ENCODE assay signal across 9 cellular contexts in genomic region chrX:110315541-110315940, GRCh38. TPM values are rescaled to one million over a fixed set of nuclear protein-coding genes. Genes with fewer than 3 reads are reported as not detected.
DNase-seq lines count a peak whose midpoint lies in the region; FAIRE-seq and TF ChIP-seq lines count a peak whose summit lies in the region.
"Had no signal": no experiment of that assay in that cellular context is flagged by ENCODE, and none has a peak within 500 bp of the region (broad histone marks: within the 10 kb centered on the region; RNA-seq: fewer than 3 reads in every experiment).

No MANE protein-coding gene starts in this region.

- intact Hi-C loops in thyroid gland (cut with DNase I) (no loop called here), colonic mucosa (cut with DNase I) (loop anchor here (10.0 kb wide), 1 partner anchor 151 kb away; no protein-coding TSS in a partner anchor), left ventricle myocardium inferior (cut with micrococcal nuclease) (no loop called here)

- no peaks in the 10 kb centered on the region for H3K9me3 Mint-ChIP-seq in activated naive CD4-positive, alpha-beta T cell treated with anti-CD3 and anti-CD28 coated beads, Interleukin-2, amount 50 U/mL, for 24 hours

- H3K4me2 ChIP-seq in Karpas-422 (ENCODE audit: low read depth, low read length, poor library complexity, severe bottlenecking) (peak overlapping the region; percentile 70), H1 (ENCODE audit: insufficient read depth in 1 of 2, low read depth in 2 of 2, low read length in 2 of 2) (peak overlapping the region; percentile 60 to 92; a peak in 3 of 4 replicates)

- no peak overlapping the region for H3K14ac ChIP-seq in H1 (ENCODE audit: insufficient read length)

- H2BK5ac ChIP-seq in H1 (ENCODE audit: low read depth, low read length), result no peak overlapping the region

- H2BK20ac ChIP-seq in H1 (ENCODE audit: low read length), result no peak overlapping the region

- no peak overlapping the region for H3K27ac Mint-ChIP-seq in activated naive CD4-positive, alpha-beta T cell treated with anti-CD3 and anti-CD28 coated beads, Interleukin-2, amount 50 U/mL, for 24 hours

- H4K8ac ChIP-seq in H1 (ENCODE audit: extremely low read depth, insufficient read depth, low read length), result no peak overlapping the region

- no peaks in the 10 kb centered on the region for H3K27me3 Mint-ChIP-seq in activated naive CD4-positive, alpha-beta T cell treated with anti-CD3 and anti-CD28 coated beads, Interleukin-2, amount 50 U/mL, for 24 hours

- no peak overlapping the region for H2BK120ac ChIP-seq in H1 (replicated peaks; ENCODE audit: low read depth, low read length)

- H3K18ac ChIP-seq in H1 (ENCODE audit: extremely low read depth, low read length), result no peak overlapping the region

- TF ChIP-seq RAD21 in H1 (IDR thresholded peaks at IDR 0.05 in 1 of 2, conservative IDR thresholded peaks at IDR 0.05 in 1 of 2; ENCODE audit: low read depth in 2 of 2, low read length in 2 of 2), result no peak

- no peak overlapping the region for H4K5ac ChIP-seq in H1 (ENCODE audit: insufficient read length, low read depth, low read length)

- H3K27ac ChIP-seq in Karpas-422 (ENCODE audit: low read length) (no peak overlapping the region), H1 (ENCODE audit: low read depth, low read length) (no peak overlapping the region), thyroid gland (no peak overlapping the region), colonic mucosa (no peak overlapping the region), left ventricle myocardium inferior (replicated peaks) (no peak overlapping the region)
- H3K27ac ChIP-seq: heart right ventricle had no signal

- peaks cover 31% of the 10 kb centered on the region for H3K4me1 ChIP-seq in Karpas-422 (ENCODE audit: low read length)
- peaks cover 0 to 17% (median 4%) of the 10 kb centered on the region in 4 experiments; a peak in 4 of 7 replicates for H3K4me1 ChIP-seq in H1 (replicated peaks in 1 of 4; ENCODE audit: control insufficient read depth in 3 of 4, insufficient read depth in 4 of 4, low read length in 3 of 4)
- no peaks in the 10 kb centered on the region for H3K4me1 ChIP-seq in thyroid gland
- H3K4me1 ChIP-seq in colonic mucosa, result no peaks in the 10 kb centered on the region
- H3K4me1 ChIP-seq in left ventricle myocardium inferior, result peaks cover 15% of the 10 kb centered on the region

- H3K27me3 ChIP-seq in Karpas-422 (ENCODE audit: low read length) (no peaks in the 10 kb centered on the region), H1 (replicated peaks in 1 of 4; ENCODE audit: control insufficient read depth in 3 of 4, extremely low read depth in 1 of 4, insufficient read depth in 3 of 4, low read length in 3 of 4) (no peaks in the 10 kb centered on the region), thyroid gland (no peaks in the 10 kb centered on the region), colonic mucosa (no peaks in the 10 kb centered on the region), left ventricle myocardium inferior (ENCODE audit: low read depth) (no peaks in the 10 kb centered on the region)

- H2BK15ac ChIP-seq in H1 (ENCODE audit: low read length), result no peak overlapping the region

- H2AK5ac ChIP-seq in H1 (ENCODE audit: low read depth, low read length), result no peak overlapping the region

- H3K4me1 Mint-ChIP-seq in activated naive CD4-positive, alpha-beta T cell treated with anti-CD3 and anti-CD28 coated beads, Interleukin-2, amount 50 U/mL, for 24 hours, result peaks cover 44% of the 10 kb centered on the region

- CTCF ChIA-PET in H1 (lab: Charles Lee; ENCODE audit: partially characterized antibody), result no interaction called here

- no peaks in the 10 kb centered on the region for H3K9me2 ChIP-seq in Karpas-422 (replicated peaks; ENCODE audit: insufficient read depth, low read length)

- H3K79me2 ChIP-seq in Karpas-422 (ENCODE audit: low read length), result peaks cover 72% of the 10 kb centered on the region
- H3K79me2 ChIP-seq in H1 (ENCODE audit: control insufficient read depth in 1 of 2, insufficient read depth in 2 of 2, low read length in 2 of 2), result peaks cover 0 to 66% of the 10 kb centered on the region in 2 experiments; a peak in 3 of 4 replicates

- DNase-seq in activated naive CD4-positive, alpha-beta T cell treated with Interleukin-2 at 50 U/mL for 16 hours, result no peak
- DNase-seq in Karpas-422 (no peak), H1 (ENCODE audit: low read depth in 1 of 2, low spot score in 2 of 2) (no peak), thyroid gland (peak; percentile 1 to 8), colonic mucosa (no peak), NCI-H1694 treated with DMSO at 0.1 percent for 48 hours (lab: John Stamatoyannopoulos, UW) (no peak), left ventricle myocardium inferior (no peak)
- DNase-seq: heart right ventricle had no signal

- H3K9ac ChIP-seq in Karpas-422 (ENCODE audit: low read length), result peak overlapping the region; percentile 75
- no peak overlapping the region for H3K9ac ChIP-seq in H1 (replicated peaks in 1 of 4; ENCODE audit: extremely low read depth in 1 of 4, low read depth in 3 of 4, low read length in 3 of 4)
- no peak overlapping the region for H3K9ac ChIP-seq in colonic mucosa (ENCODE audit: low read depth in 2 of 2, low read length in 2 of 2)

- 58% methylated on average over 1 of the region's 1 CpG; no CpG with 5 or more reads in 1 of the 2 experiments for WGBS in H1 (ENCODE audit: extremely low coverage in 1 of 2, insufficient coverage in 1 of 2, insufficient read length in 1 of 2, insufficient replicate concordance in 2 of 2, low coverage in 1 of 2, low lambda C conversion rate in 2 of 2, missing lambda C conversion rate in 1 of 2), 2 experiments
- 27 to 47% methylated on average over 1 of the region's 1 CpG for WGBS in thyroid gland, 2 donors

- no peaks in the 10 kb centered on the region for H3K36me3 Mint-ChIP-seq in activated naive CD4-positive, alpha-beta T cell treated with anti-CD3 and anti-CD28 coated beads, Interleukin-2, amount 50 U/mL, for 24 hours

- H4K91ac ChIP-seq in H1 (replicated peaks; ENCODE audit: insufficient read length, low read length), result no peak overlapping the region

- H3K79me1 ChIP-seq in H1 (ENCODE audit: low read depth, low read length), result no peaks in the 10 kb centered on the region

- no peak overlapping the region for H3K23ac ChIP-seq in H1 (ENCODE audit: insufficient read length)

- TF ChIP-seq CTCF in H1 (IDR thresholded peaks at IDR 0.05; ENCODE audit: control extremely low read depth in 1 of 3, insufficient read depth in 1 of 3, low read depth in 1 of 3, low read length in 3 of 3), result no peak
- no peak for TF ChIP-seq CTCF in thyroid gland (IDR thresholded peaks at IDR 0.05)
- no peak for TF ChIP-seq CTCF in colonic mucosa (IDR thresholded peaks at IDR 0.05)
- TF ChIP-seq CTCF in left ventricle myocardium inferior (IDR thresholded peaks at IDR 0.05; ENCODE audit: borderline replicate concordance), result no peak

- H4K20me1 ChIP-seq in Karpas-422 (ENCODE audit: insufficient read depth, low read depth, low read length) (no peaks in the 10 kb centered on the region), H1 (replicated peaks in 1 of 2; ENCODE audit: control insufficient read depth in 1 of 2, insufficient read depth in 2 of 2, low read length in 2 of 2) (peaks cover 0 to 2% of the 10 kb centered on the region in 2 experiments)

- FAIRE-seq in H1 (lab: Jason Lieb, UNC), result no peak

- POLR2A ChIA-PET in H1 (lab: Charles Lee; ENCODE audit: partially characterized antibody), result no interaction called here

- H2BK12ac ChIP-seq in H1 (ENCODE audit: low read depth, low read length), result no peak overlapping the region

- no peak overlapping the region for H2AFZ ChIP-seq in Karpas-422 (ENCODE audit: low read length)
- no peak overlapping the region for H2AFZ ChIP-seq in H1 (ENCODE audit: low read length)

- no peaks in the 10 kb centered on the region for H3K9me3 ChIP-seq in Karpas-422 (ENCODE audit: low read length)
- H3K9me3 ChIP-seq in H1 (ENCODE audit: insufficient read depth in 2 of 2, low read depth in 1 of 2, low read length in 1 of 2), result no peaks in the 10 kb centered on the region
- H3K9me3 ChIP-seq in thyroid gland, result no peaks in the 10 kb centered on the region
- H3K9me3 ChIP-seq in colonic mucosa, result no peaks in the 10 kb centered on the region
- no peaks in the 10 kb centered on the region for H3K9me3 ChIP-seq in left ventricle myocardium inferior (replicated peaks)
- H3K9me3 ChIP-seq: heart right ventricle had no signal

- no peak overlapping the region for H3K4ac ChIP-seq in H1 (replicated peaks; ENCODE audit: insufficient read length, low read depth, low read length)

- 0 out of 2 replicates have a peak, but pooled peaks cover 4% of the 10 kb centered on the region for H3K23me2 ChIP-seq in H1 (ENCODE audit: low read depth, low read length)

- TF ChIP-seq EP300 in H1 (IDR thresholded peaks at IDR 0.05; ENCODE audit: borderline replicate concordance in 1 of 2, low read depth in 2 of 2, low read length in 2 of 2), result no peak

- H3K4me3 ChIP-seq in Karpas-422 (ENCODE audit: low read length) (peak overlapping the region; percentile 68), H1 (ENCODE audit: extremely low read depth in 1 of 4, insufficient read depth in 2 of 4, low read depth in 3 of 4, low read length in 4 of 4) (peak overlapping the region in 2 of 4 experiments; percentile 87 to 97; a peak in 2 of 8 replicates), thyroid gland (replicated peaks in 1 of 3) (no peak overlapping the region), colonic mucosa (no peak overlapping the region), left ventricle myocardium inferior (no peak overlapping the region)

- H3K4me3 Mint-ChIP-seq in activated naive CD4-positive, alpha-beta T cell treated with anti-CD3 and anti-CD28 coated beads, Interleukin-2, amount 50 U/mL, for 24 hours, result peak overlapping the region; percentile 91

- H3K56ac ChIP-seq in H1 (replicated peaks; ENCODE audit: insufficient read length, low read depth, low read length), result no peak overlapping the region

- TF ChIP-seq POLR2A in H1 (IDR thresholded peaks at IDR 0.05; ENCODE audit: control extremely low read depth in 1 of 2, low read depth in 2 of 2, low read length in 2 of 2), result no peak
- TF ChIP-seq POLR2A in thyroid gland (IDR thresholded peaks at IDR 0.05), result no peak

- no peaks in the 10 kb centered on the region for H3K36me3 ChIP-seq in Karpas-422 (ENCODE audit: insufficient read depth, low read length)
- no peaks in the 10 kb centered on the region for H3K36me3 ChIP-seq in H1 (ENCODE audit: control insufficient read depth in 2 of 4, insufficient read depth in 4 of 4, low read length in 3 of 4)
- H3K36me3 ChIP-seq in thyroid gland, result no peaks in the 10 kb centered on the region
- no peaks in the 10 kb centered on the region for H3K36me3 ChIP-seq in colonic mucosa
- no peaks in the 10 kb centered on the region for H3K36me3 ChIP-seq in left ventricle myocardium inferior
- H3K36me3 ChIP-seq: heart right ventricle had no signal

RNA-seq across cellular contexts. Expression of gene AMMECR1, which starts 2.3 kb away (rescaled TPM):
- total RNA-seq in Karpas-422 (2014; rRNA removed; shearing (Covaris generic); ENCODE audit: low replicate concordance), result 8.5 and 15.1 TPM in 2 replicates
- total RNA-seq in H1 (2021; fragmentation: NEBNext Ultra II Directional; extraction: Animal tissue kit (Norgen Biotek cat#: 25700)), result 20.6 and 21.2 TPM in 2 replicates
- 7.5 and 10.2 TPM in 2 replicates for polyA plus RNA-seq in H1 (2011; rRNA removed)
- polyA plus RNA-seq in H1 (2011; cell fraction: cytosol; rRNA removed), result 8.1 TPM
- polyA plus RNA-seq in H1 (2011; cell fraction: nucleus; rRNA removed), result 14.1 TPM
- polyA plus RNA-seq in H1 (2012, experiment 1 of 2), result 7.5 to 17.6 TPM (median 10.2 TPM) in 4 replicates
- 2.1 TPM for polyA plus RNA-seq in H1 (2012, experiment 2 of 2)
- polyA plus RNA-seq in H1 (2013, experiment 1 of 2), result 20.9 TPM
- 18.9 TPM for polyA plus RNA-seq in H1 (2013, experiment 2 of 2)
- polyA minus RNA-seq in H1 (2011; rRNA and poly(A)+ RNA removed), result 12.8 and 17.7 TPM in 2 replicates
- polyA minus RNA-seq in H1 (2011; cell fraction: cytosol; rRNA and poly(A)+ RNA removed), result 6.8 TPM
- polyA minus RNA-seq in H1 (2011; cell fraction: nucleus; rRNA and poly(A)+ RNA removed), result 37.4 TPM
- total RNA-seq in thyroid gland (10 to 100 TPM in 3 of 4 donors, 1 to 10 TPM in 1; 6.2 to 38.0 (median 11.0) TPM), colonic mucosa (10 to 100 TPM; 10.4 to 14.4 TPM), left ventricle myocardium inferior (0.91 TPM)

RNA-seq across cellular contexts. Expression of gene RTL9, which starts 43.1 kb away (rescaled TPM):
- total RNA-seq in Karpas-422 (2014; rRNA removed; shearing (Covaris generic); ENCODE audit: low replicate concordance), result 0.07 TPM in 1 of 2 replicates, not detected in the other
- total RNA-seq in H1 (2021; fragmentation: NEBNext Ultra II Directional; extraction: Animal tissue kit (Norgen Biotek cat#: 25700)), result 0.11 and 0.20 TPM in 2 replicates
- 0.09 TPM in 2 replicates for polyA plus RNA-seq in H1 (2011; rRNA removed)
- 0.05 TPM for polyA plus RNA-seq in H1 (2011; cell fraction: cytosol; rRNA removed)
- polyA plus RNA-seq in H1 (2011; cell fraction: nucleus; rRNA removed), result 0.10 TPM
- polyA plus RNA-seq in H1 (2012, experiment 1 of 2), result 0.08 to 0.13 TPM in 2 of 4 replicates, not detected in the others
- polyA plus RNA-seq in H1 (2012, experiment 2 of 2), result not detected
- 0.14 TPM for polyA plus RNA-seq in H1 (2013, experiment 1 of 2)
- 0.13 TPM for polyA plus RNA-seq in H1 (2013, experiment 2 of 2)
- polyA minus RNA-seq in H1 (2011; rRNA and poly(A)+ RNA removed), result not detected in 2 replicates
- not detected for polyA minus RNA-seq in H1 (2011; cell fraction: cytosol; rRNA and poly(A)+ RNA removed)
- 0.20 TPM for polyA minus RNA-seq in H1 (2011; cell fraction: nucleus; rRNA and poly(A)+ RNA removed)
- total RNA-seq in thyroid gland (1 to 10 TPM in 1 of 4 donors, under 1 TPM in 3; 0.40 to 1.1 (median 0.56) TPM), colonic mucosa (not detected), left ventricle myocardium inferior (0.66 TPM)

Comparison
In these comparisons a context has a peak if more than half of its experiments do, and no peak if none do; other contexts are left out.
1. DNase-seq: peak in thyroid gland (2 of 2); none in activated naive CD4-positive, alpha-beta T cell treated with Interleukin-2 at 50 U/mL for 16 hours (single experiment), Karpas-422 (single experiment), H1 (0 of 2), colonic mucosa (single experiment), NCI-H1694 treated with DMSO at 0.1 percent for 48 hours (single experiment) and left ventricle myocardium inferior (single experiment).